In the genomic region with DNA sequence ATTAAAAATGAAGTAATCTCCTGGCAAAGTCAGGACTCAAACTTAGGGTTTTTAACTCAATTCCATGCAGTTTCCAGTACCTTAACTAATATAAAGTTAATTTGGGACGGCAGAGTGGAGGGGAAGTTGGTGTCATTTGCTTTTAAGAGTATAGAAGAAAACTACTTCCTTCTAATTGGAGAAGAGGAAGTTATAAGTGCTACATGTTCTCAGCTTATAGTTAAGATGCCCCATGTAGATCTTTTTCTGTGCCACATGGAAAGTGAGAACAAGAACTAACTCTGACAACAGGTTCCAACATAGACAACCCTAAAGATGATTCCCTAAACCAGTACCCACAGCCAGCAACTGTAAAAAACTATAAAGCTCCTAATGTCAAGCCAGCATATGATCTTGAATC, we compare ENCODE assay signal across 19 cellular contexts. TPM values are rescaled to one million over a fixed set of nuclear protein-coding genes. Genes with fewer than 3 reads are reported as not detected.
DNase-seq lines count a peak whose midpoint lies in the region; ATAC-seq and TF ChIP-seq lines count a peak whose summit lies in the region.
"Had no signal": no experiment of that assay in that cellular context is flagged by ENCODE, and none has a peak within 500 bp of the region (broad histone marks: within the 10 kb centered on the region; RNA-seq: fewer than 3 reads in every experiment).

No MANE protein-coding gene starts in this region.

- no peaks in the 10 kb centered on the region for H4K20me1 ChIP-seq in OCI-LY7 (ENCODE audit: insufficient read depth, low read length)

- H3K4me2 ChIP-seq in OCI-LY7 (ENCODE audit: low read length), result peak overlapping the region; percentile 7; the same call in 1 of the 2 replicates

- peaks cover 10% of the 10 kb centered on the region for H3K4me1 ChIP-seq in OCI-LY7 (ENCODE audit: insufficient read depth, low read length, poor library complexity, severe bottlenecking)

- TF ChIP-seq CTCF in HL-60 (IDR thresholded peaks at IDR 0.05; ENCODE audit: insufficient read depth, low read length) (no peak), OCI-LY7 (conservative IDR thresholded peaks at IDR 0.05; ENCODE audit: low read length) (no peak)

- no peaks in the 10 kb centered on the region for H3K79me2 ChIP-seq in OCI-LY7 (ENCODE audit: insufficient read depth, low read depth, low read length)

- H3K36me3 ChIP-seq in OCI-LY7 (ENCODE audit: insufficient read depth, low read length) (peaks cover 68% of the 10 kb centered on the region), H7 (replicated peaks; ENCODE audit: control insufficient read depth, insufficient read depth, low read length) (no peaks in the 10 kb centered on the region; the same call in none of the 2 replicates)
- H3K36me3 ChIP-seq: ovary had no signal

- CTCF ChIA-PET in OCI-LY7 (lab: Charles Lee; ENCODE audit: unreplicated experiment), result no interaction called here

- POLR2A ChIA-PET in OCI-LY7 (lab: Charles Lee), result interaction anchor here (0.6 to 1.0 kb wide), 3 partner anchors 34 to 725 kb away, joined by 3 to 7 read pairs (median 3); partner anchors contain the start of gene GJA9

- peak; percentile 19 for DNase-seq in Ammon's horn (ENCODE audit: low spot score)
- peak; percentile 37 to 48 for DNase-seq in HL-60 (ENCODE audit: low read depth in 1 of 2, low spot score in 1 of 2)
- DNase-seq in OCI-LY7 (ENCODE audit: low spot score), result peak; percentile 35
- DNase-seq in germinal center (ENCODE audit: low spot score), result peak; percentile 16
- DNase-seq in H7, result no peak
- DNase-seq in posterior vena cava (ENCODE audit: low spot score), result no peak
- no peak for DNase-seq in DMS153 treated with DMSO at 0.1 percent for 48 hours (lab: John Stamatoyannopoulos, UW; ENCODE audit: unreplicated experiment)
- DNase-seq: activated CD4-positive, CD25-positive, alpha-beta regulatory T cell; activated naive CD4-positive, alpha-beta T cell treated with Interleukin-2 at 50 U/mL for 16 hours; CD8-positive, alpha-beta memory T cell; EL; left cardiac atrium; NCI-H2029; ovary; SW 1271 had no signal

- intact Hi-C loops in OCI-LY7 (cut with micrococcal nuclease; ENCODE audit: unreplicated experiment), result no loop called here
- intact Hi-C loops in posterior vena cava (cut with DNase I), result no loop called here

- ATAC-seq in GM21576 (IDR thresholded peaks at IDR 0.05; ENCODE audit: unreplicated experiment), result no peak

- no peaks in the 10 kb centered on the region for H3K9me2 ChIP-seq in OCI-LY7 (ENCODE audit: insufficient read depth, low read length)

- no peaks in the 10 kb centered on the region for H3K9me3 ChIP-seq in OCI-LY7 (ENCODE audit: low read length)
- H3K9me3 ChIP-seq: ovary had no signal

- H3K4me3 ChIP-seq in HL-60 (replicated peaks; ENCODE audit: insufficient read depth, low read length) (no peak overlapping the region), OCI-LY7 (ENCODE audit: low read depth, low read length, poor library complexity, severe bottlenecking) (no peak overlapping the region), H7 (ENCODE audit: insufficient read depth, low read depth, low read length) (no peak overlapping the region)
- H3K4me3 ChIP-seq: ovary had no signal

- peak overlapping the region; percentile 5; the same call in 1 of the 2 replicates for H2AFZ ChIP-seq in OCI-LY7 (ENCODE audit: low read length)

- H3K27ac ChIP-seq in HL-60 (replicated peaks) (peak overlapping the region; percentile 49), OCI-LY7 (ENCODE audit: low read depth, low read length, poor library complexity, severe bottlenecking) (peak overlapping the region; percentile 45)
- H3K27ac ChIP-seq: ovary had no signal

- no TSS peak for BruUV-seq in OCI-LY7 (replicated peaks; lab: Mats Ljungman, UMichigan)

- H3K27me3 ChIP-seq in HL-60 (ENCODE audit: insufficient read depth, poor library complexity, severe bottlenecking) (no peaks in the 10 kb centered on the region), H7 (ENCODE audit: control insufficient read depth, insufficient read depth, low read length) (no peaks in the 10 kb centered on the region)
- H3K27me3 ChIP-seq: ovary had no signal

RNA-seq across cellular contexts. Expression of gene RRAGC, which starts 11.5 kb away (rescaled TPM):
- 4.8 and 5.0 TPM in 2 replicates for total RNA-seq in OCI-LY7 (2014; rRNA removed; shearing (Covaris generic))
- total RNA-seq in OCI-LY7 (2022), result 19.1 and 19.6 TPM in 2 replicates
- total RNA-seq in H7 (2014; rRNA removed; shearing (Covaris generic)), result 11.2 and 12.3 TPM in 2 replicates
- total RNA-seq in posterior vena cava, result 10 to 100 TPM; 29.2 to 37.2 TPM

RNA-seq across cellular contexts. Expression of gene MYCBP, which starts 25.1 kb away (rescaled TPM):
- total RNA-seq in OCI-LY7 (2014; rRNA removed; shearing (Covaris generic)), result 21.5 and 25.2 TPM in 2 replicates
- total RNA-seq in OCI-LY7 (2022) (38.6 and 47.6 TPM in 2 replicates), posterior vena cava (10 to 100 TPM; 10.2 to 12.1 TPM)
- total RNA-seq in H7 (2014; rRNA removed; shearing (Covaris generic)), result 43.1 and 55.5 TPM in 2 replicates

RNA-seq across cellular contexts. Expression of gene GJA9, which starts 33.3 kb away (rescaled TPM):
- total RNA-seq in OCI-LY7 (2014; rRNA removed; shearing (Covaris generic)), result not detected in 2 replicates
- total RNA-seq in OCI-LY7 (2022) (not detected in 2 replicates), posterior vena cava (not detected)
- total RNA-seq in H7 (2014; rRNA removed; shearing (Covaris generic)), result not detected in 2 replicates
- total RNA-seq: CD8-positive, alpha-beta memory T cell; HT-29; left cardiac atrium; NCI-H460; ovary; skeletal muscle tissue had no signal

Comparison
In these comparisons a context has a peak if more than half of its experiments do, and no peak if none do; other contexts are left out.
1. DNase-seq: peak in Ammon's horn (single experiment), HL-60 (2 of 2), OCI-LY7 (single experiment) and germinal center (single experiment); none in H7 (single experiment), posterior vena cava (single experiment) and DMS153 treated with DMSO at 0.1 percent for 48 hours (single experiment).